Comparison of ENCODE assay signal across 37 cellular contexts in genomic region chr9:92603990-92604389, GRCh38.
"Had no signal": no experiment of that assay in that cellular context is flagged by ENCODE, and none has a peak within 500 bp of the region (broad histone marks: within the 10 kb centered on the region; RNA-seq: fewer than 3 reads in every experiment).

No MANE protein-coding gene starts in this region.

- H3K27me3 Mint-ChIP-seq: activated B cell treated with CpG ODN at 0.5 μM for 24 hours; activated CD4-positive, alpha-beta memory T cell treated with anti-CD3 and anti-CD28 coated beads for 36 hours; activated CD4-positive, alpha-beta T cell treated with anti-CD3 and anti-CD28 coated beads, Interleukin-2, amount 10 ng/mL, durations not matched to agents 24 days and 14 days; activated CD8-positive, alpha-beta T cell treated with anti-CD3 and anti-CD28 coated beads for 36 hours; activated naive CD8-positive, alpha-beta T cell treated with anti-CD3 and anti-CD28 coated beads for 36 hours; activated T-helper 17 cell treated with anti-CD3 and anti-CD28 coated beads, Interleukin-2, amount 50 U/mL, for 72 hours had no signal

- H3K9me3 Mint-ChIP-seq: activated CD8-positive, alpha-beta T cell treated with anti-CD3 and anti-CD28 coated beads for 36 hours; activated T-helper 17 cell treated with anti-CD3 and anti-CD28 coated beads, Interleukin-2, amount 50 U/mL, for 72 hours had no signal

- H3K4me3 Mint-ChIP-seq: activated B cell treated with CpG ODN at 0.5 μM for 24 hours; activated CD4-positive, alpha-beta memory T cell treated with anti-CD3 and anti-CD28 coated beads for 36 hours; activated CD4-positive, alpha-beta T cell treated with anti-CD3 and anti-CD28 coated beads, Interleukin-2, amount 10 ng/mL, durations not matched to agents 24 days and 14 days; activated CD8-positive, alpha-beta T cell treated with anti-CD3 and anti-CD28 coated beads for 36 hours; activated naive CD4-positive, alpha-beta T cell treated with anti-CD3 and anti-CD28 coated beads for 36 hours; activated naive CD8-positive, alpha-beta T cell treated with anti-CD3 and anti-CD28 coated beads for 36 hours; activated T-cell treated with anti-CD3 and anti-CD28 coated beads, Interleukin-2, amount 50 U/mL, for 4 hours; activated T-cell treated with anti-CD3 and anti-CD28 coated beads, Interleukin-2, amount 50 U/mL, for 72 hours; activated T-helper 1 cell treated with anti-CD3 and anti-CD28 coated beads, Interleukin-12 subunit alpha, Interleukin-12 subunit beta, Interleukin-2, Interleukin-4 antibody, amounts not matched to agents 30 ng/mL and 10 ng/mL and 1 ng/mL, durations not matched to agents 14 hours and 24 hours and 36 hours; activated T-helper 17 cell treated with anti-CD3 and anti-CD28 coated beads, Interleukin-2, amount 50 U/mL, for 72 hours; T-helper 1 cell treated with Interleukin-12 subunit alpha and Interleukin-12 subunit beta and Interleukin-4 antibody, amounts not matched to agents 30 μg/mL and 1 μg/mL, for 36 hours; T-helper 2 cell treated with Interferon-gamma antibody and Interleukin-4, amounts not matched to agents 5 μg/mL and 100 μg/mL, for 36 hours had no signal

- H3K27ac Mint-ChIP-seq: activated B cell treated with CpG ODN at 0.5 μM for 24 hours; activated CD4-positive, alpha-beta memory T cell treated with anti-CD3 and anti-CD28 coated beads for 36 hours; activated CD4-positive, alpha-beta T cell treated with anti-CD3 and anti-CD28 coated beads, Interleukin-2, amount 10 ng/mL, durations not matched to agents 24 days and 14 days; activated CD8-positive, alpha-beta T cell treated with anti-CD3 and anti-CD28 coated beads for 36 hours; activated naive CD4-positive, alpha-beta T cell treated with anti-CD3 and anti-CD28 coated beads for 36 hours; activated naive CD4-positive, alpha-beta T cell treated with anti-CD3 and anti-CD28 coated beads, Interleukin-2, amount 50 U/mL, for 72 hours; activated naive CD8-positive, alpha-beta T cell treated with anti-CD3 and anti-CD28 coated beads for 36 hours; activated T-cell treated with anti-CD3 and anti-CD28 coated beads, Interleukin-2, amount 50 U/mL, for 72 hours; activated T-helper 1 cell treated with anti-CD3 and anti-CD28 coated beads, Interleukin-12 subunit alpha, Interleukin-12 subunit beta, Interleukin-2, Interleukin-4 antibody, amounts not matched to agents 30 ng/mL and 10 ng/mL and 1 ng/mL, durations not matched to agents 14 hours and 24 hours and 36 hours; activated T-helper 17 cell treated with anti-CD3 and anti-CD28 coated beads, Interleukin-2, amount 50 U/mL, for 72 hours; T-helper 1 cell treated with Interleukin-12 subunit alpha and Interleukin-12 subunit beta and Interleukin-4 antibody, amounts not matched to agents 30 μg/mL and 1 μg/mL, for 36 hours; T-helper 2 cell treated with Interferon-gamma antibody and Interleukin-4, amounts not matched to agents 5 μg/mL and 100 μg/mL, for 36 hours had no signal

- H3K4me1 Mint-ChIP-seq: activated B cell treated with CpG ODN at 0.5 μM for 24 hours; activated CD4-positive, alpha-beta T cell treated with anti-CD3 and anti-CD28 coated beads, Interleukin-2, amount 10 ng/mL, durations not matched to agents 24 days and 14 days; activated T-helper 17 cell treated with anti-CD3 and anti-CD28 coated beads, Interleukin-2, amount 50 U/mL, for 72 hours had no signal

- DNase-seq: activated B cell treated with CpG ODN at 0.5 μM for 24 hours; activated CD4-positive, alpha-beta memory T cell treated with anti-CD3 and anti-CD28 coated beads for 36 hours; activated CD4-positive, alpha-beta T cell treated with anti-CD3 and anti-CD28 coated beads for 4 hours; activated CD4-positive, alpha-beta T cell treated with anti-CD3 and anti-CD28 coated beads, Interleukin-2, amount 10 ng/mL, durations not matched to agents 24 days and 14 days; activated CD4-positive, alpha-beta T cell treated with anti-CD3 and anti-CD28 coated beads, Interleukin-2, amount 50 U/mL, for 1 hour; activated CD4-positive, alpha-beta T cell treated with anti-CD3 and anti-CD28 coated beads, Interleukin-2, amount 50 U/mL, for 4 hours; activated CD4-positive, CD25-positive, alpha-beta regulatory T cell treated with anti-CD3 and anti-CD28 coated beads, Interleukin-2, amount 50 U/mL, for 72 hours; activated CD8-positive, alpha-beta memory T cell treated with anti-CD3 and anti-CD28 coated beads, Interleukin-2, amount 50 U/mL, for 4 hours; activated CD8-positive, alpha-beta T cell treated with anti-CD3 and anti-CD28 coated beads for 36 hours; activated effector memory CD4-positive, alpha-beta T cell treated with anti-CD3 and anti-CD28 coated beads, Interleukin-2, amount 50 U/mL, for 16 hours; activated gamma-delta T cell treated with Interleukin-2 at 50 U/mL for 16 hours; activated naive CD4-positive, alpha-beta T cell; activated naive CD4-positive, alpha-beta T cell treated with anti-CD3 and anti-CD28 coated beads for 36 hours; activated naive CD4-positive, alpha-beta T cell treated with anti-CD3 and anti-CD28 coated beads, Interleukin-2, amount 50 U/mL, for 16 hours; activated naive CD8-positive, alpha-beta T cell treated with anti-CD3 and anti-CD28 coated beads for 36 hours; activated T-cell treated with anti-CD3 and anti-CD28 coated beads for 4 hours; activated T-cell treated with anti-CD3 and anti-CD28 coated beads, Interleukin-2, amount 50 U/mL, for 1 hour; activated T-cell treated with anti-CD3 and anti-CD28 coated beads, Interleukin-2, amount 50 U/mL, for 4 hours; activated T-cell treated with anti-CD3 and anti-CD28 coated beads, Interleukin-2, amount 50 U/mL, for 72 hours; adrenal gland; amniotic stem cell; aorta; body of pancreas; brain microvascular endothelial cell; central memory CD4-positive, alpha-beta T cell; T-helper 1 cell; T-helper 2 cell; T-helper 9 cell had no signal

- H3K27ac ChIP-seq: adrenal gland, body of pancreas, brain microvascular endothelial cell, breast epithelium, VCaP had no signal

- H3K9me3 ChIP-seq: adrenal gland had no signal

- H3K27me3 ChIP-seq: adrenal gland, body of pancreas, brain microvascular endothelial cell, breast epithelium had no signal

- H3K36me3 ChIP-seq: adrenal gland, brain microvascular endothelial cell, breast epithelium had no signal

- FAIRE-seq: astrocyte, TTC549 had no signal

- ATAC-seq: activated CD8-positive, alpha-beta T cell treated with anti-CD3 and anti-CD28 coated beads for 36 hours; activated T-cell treated with anti-CD3 and anti-CD28 coated beads, Interleukin-2, amount 50 U/mL, for 4 hours; activated T-cell treated with anti-CD3 and anti-CD28 coated beads, Interleukin-2, amount 50 U/mL, for 72 hours; activated T-helper 17 cell treated with anti-CD3 and anti-CD28 coated beads, Interleukin-2, amount 50 U/mL, for 72 hours; body of pancreas had no signal

- H3K4me3 ChIP-seq: adrenal gland, body of pancreas, breast epithelium had no signal
